Comparison of ENCODE assay signal across 8 cellular contexts in the genomic region with DNA sequence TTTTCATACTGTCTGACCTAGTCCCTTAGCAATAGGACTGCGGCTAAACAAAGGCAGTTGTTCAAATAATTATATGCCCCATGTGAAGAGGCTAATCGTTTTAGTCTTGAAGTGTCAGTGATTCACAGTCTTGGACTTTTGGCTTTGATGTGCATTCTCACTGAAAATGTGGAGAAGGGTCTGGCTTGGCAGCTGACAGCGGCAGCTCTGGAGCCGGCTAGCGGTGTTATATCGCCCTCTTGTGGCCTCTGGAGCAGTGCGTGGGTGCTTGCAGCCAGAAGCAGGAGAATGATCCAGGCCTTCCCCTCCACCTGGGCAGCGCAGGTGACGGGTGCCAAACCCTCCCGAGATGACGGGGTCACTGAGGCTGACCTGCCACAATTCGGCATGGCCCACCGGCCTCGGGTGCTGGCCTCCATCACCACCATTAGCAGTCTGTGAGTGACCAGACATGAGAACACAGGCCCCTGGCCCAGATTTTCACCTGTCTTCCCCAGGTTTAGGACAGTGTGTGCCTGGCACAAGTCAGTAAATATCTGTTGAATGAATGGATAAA.
DNase-seq lines count a peak whose midpoint lies in the region; ATAC-seq and TF ChIP-seq lines count a peak whose summit lies in the region.

No MANE protein-coding gene starts in this region.

- H3K36me3 Mint-ChIP-seq in activated T-cell treated with anti-CD3 and anti-CD28 coated beads, Interleukin-2, amount 50 U/mL, for 24 hours (ENCODE audit: low read depth) = no peaks in the 10 kb centered on the region
- H3K36me3 Mint-ChIP-seq in nephron (ENCODE audit: low read depth) = peaks cover 8% of the 10 kb centered on the region
- H3K36me3 Mint-ChIP-seq in stimulated activated memory B cell treated with anti-CD40 and anti-IgM and Interleukin-4, amounts not matched to agents 10 μg/mL and 1 μg/mL and 100 μg/mL, for 72 hours = no peaks in the 10 kb centered on the region

- H3K79me2 ChIP-seq in OCI-LY3 (ENCODE audit: low read length) (no peaks in the 10 kb centered on the region), fibroblast of lung (ENCODE audit: control insufficient read depth, insufficient read depth, low read length) (no peaks in the 10 kb centered on the region)

- H4K20me1 ChIP-seq in OCI-LY3 (ENCODE audit: insufficient read depth, low read length) (no peaks in the 10 kb centered on the region), fibroblast of lung (ENCODE audit: control insufficient read depth, extremely low read depth, insufficient read depth, low read length) (no peaks in the 10 kb centered on the region)

- peak; percentile 73 for DNase-seq in COR-L47 (lab: John Stamatoyannopoulos, UW)
- DNase-seq in activated T-cell treated with anti-CD3 and anti-CD28 coated beads, Interleukin-2, amount 50 U/mL, for 24 hours = peak; percentile 84
- peak; percentile 80 to 95 for DNase-seq in fibroblast of lung (ENCODE audit: low read depth in 2 of 2)

- H3K9ac ChIP-seq in OCI-LY3 (ENCODE audit: low read length) (no peak overlapping the region), fibroblast of lung (ENCODE audit: insufficient read depth, low read length) (no peak overlapping the region)

- no peaks in the 10 kb centered on the region for H3K4me1 ChIP-seq in OCI-LY3 (ENCODE audit: low read length)
- H3K4me1 ChIP-seq in fibroblast of lung (ENCODE audit: control insufficient read depth, extremely low read depth, insufficient read depth, low read length) = peaks cover 11% of the 10 kb centered on the region

- no peak overlapping the region for H3K27ac ChIP-seq in OCI-LY3 (ENCODE audit: low read length)
- H3K27ac ChIP-seq in fibroblast of lung (ENCODE audit: insufficient read depth, low read length) = no peak overlapping the region

- H3K4me3 Mint-ChIP-seq in activated T-cell treated with anti-CD3 and anti-CD28 coated beads, Interleukin-2, amount 50 U/mL, for 24 hours = no peak overlapping the region
- no peak overlapping the region for H3K4me3 Mint-ChIP-seq in nephron
- no peak overlapping the region for H3K4me3 Mint-ChIP-seq in stimulated activated memory B cell treated with anti-CD40 and anti-IgM and Interleukin-4, amounts not matched to agents 10 μg/mL and 1 μg/mL and 100 μg/mL, for 72 hours

- no peaks in the 10 kb centered on the region for H3K27me3 Mint-ChIP-seq in activated T-cell treated with anti-CD3 and anti-CD28 coated beads, Interleukin-2, amount 50 U/mL, for 24 hours
- H3K27me3 Mint-ChIP-seq in nephron (ENCODE audit: low read depth) = no peaks in the 10 kb centered on the region
- H3K27me3 Mint-ChIP-seq in stimulated activated memory B cell treated with anti-CD40 and anti-IgM and Interleukin-4, amounts not matched to agents 10 μg/mL and 1 μg/mL and 100 μg/mL, for 72 hours = peaks cover 4% of the 10 kb centered on the region

- no peaks in the 10 kb centered on the region for H3K4me1 Mint-ChIP-seq in activated T-cell treated with anti-CD3 and anti-CD28 coated beads, Interleukin-2, amount 50 U/mL, for 24 hours (ENCODE audit: low read depth)
- H3K4me1 Mint-ChIP-seq in nephron = peaks cover 29% of the 10 kb centered on the region
- no peaks in the 10 kb centered on the region for H3K4me1 Mint-ChIP-seq in stimulated activated memory B cell treated with anti-CD40 and anti-IgM and Interleukin-4, amounts not matched to agents 10 μg/mL and 1 μg/mL and 100 μg/mL, for 72 hours

- ATAC-seq in HG03565 (IDR thresholded peaks at IDR 0.05; ENCODE audit: unreplicated experiment) (peak; percentile 53), HG03039 (IDR thresholded peaks at IDR 0.05; ENCODE audit: unreplicated experiment) (no peak)
- ATAC-seq in stimulated activated memory B cell treated with anti-CD40 and anti-IgM and Interleukin-4, amounts not matched to agents 10 μg/mL and 1 μg/mL and 100 μg/mL, for 72 hours = peak; percentile 81

- H3K27ac Mint-ChIP-seq in activated T-cell treated with anti-CD3 and anti-CD28 coated beads, Interleukin-2, amount 50 U/mL, for 24 hours = no peak overlapping the region
- H3K27ac Mint-ChIP-seq in nephron = no peak overlapping the region
- no peak overlapping the region for H3K27ac Mint-ChIP-seq in stimulated activated memory B cell treated with anti-CD40 and anti-IgM and Interleukin-4, amounts not matched to agents 10 μg/mL and 1 μg/mL and 100 μg/mL, for 72 hours

- no peak overlapping the region for H3K4me2 ChIP-seq in OCI-LY3 (ENCODE audit: low read length)
- no peak overlapping the region for H3K4me2 ChIP-seq in fibroblast of lung (ENCODE audit: extremely low read depth, insufficient read depth, low read length)

- peak; percentile 99 for TF ChIP-seq CTCF in OCI-LY3 (IDR thresholded peaks at IDR 0.05; ENCODE audit: low read depth, low read length)
- TF ChIP-seq CTCF in fibroblast of lung (conservative IDR thresholded peaks at IDR 0.05 in 1 of 2, IDR thresholded peaks at IDR 0.05 in 1 of 2; ENCODE audit: low read depth in 1 of 2, low read length in 2 of 2) = peak; percentile 87 to 92
- TF ChIP-seq CTCF in nephron (IDR thresholded peaks at IDR 0.05; ENCODE audit: unreplicated experiment in 3 of 3) = peak; percentile 89 to 96 (median 95)

- H3K4me3 ChIP-seq in OCI-LY3 (ENCODE audit: low read length) (no peak overlapping the region), fibroblast of lung (replicated peaks in 1 of 4; ENCODE audit: control extremely low read depth in 1 of 4, insufficient read depth in 1 of 4, low read depth in 3 of 4, low read length in 4 of 4) (no peak overlapping the region)

- H3K36me3 ChIP-seq in OCI-LY3 (replicated peaks; ENCODE audit: low read depth, low read length) (no peaks in the 10 kb centered on the region), fibroblast of lung (ENCODE audit: control insufficient read depth, insufficient read depth, low read length) (peaks cover 2% of the 10 kb centered on the region)

- H3K27me3 ChIP-seq in OCI-LY3 (ENCODE audit: low read depth, low read length) (no peaks in the 10 kb centered on the region), fibroblast of lung (ENCODE audit: control insufficient read depth, insufficient read depth, low read length) (no peaks in the 10 kb centered on the region)

- H3K9me3 Mint-ChIP-seq in activated T-cell treated with anti-CD3 and anti-CD28 coated beads, Interleukin-2, amount 50 U/mL, for 24 hours = no peaks in the 10 kb centered on the region
- H3K9me3 Mint-ChIP-seq in nephron = no peaks in the 10 kb centered on the region
- H3K9me3 Mint-ChIP-seq in stimulated activated memory B cell treated with anti-CD40 and anti-IgM and Interleukin-4, amounts not matched to agents 10 μg/mL and 1 μg/mL and 100 μg/mL, for 72 hours = no peaks in the 10 kb centered on the region

- no peaks in the 10 kb centered on the region for H3K9me3 ChIP-seq in OCI-LY3 (ENCODE audit: insufficient read depth, low read length)
- no peaks in the 10 kb centered on the region for H3K9me3 ChIP-seq in fibroblast of lung (ENCODE audit: control insufficient read depth, insufficient read depth, low read depth, low read length)

- H2AFZ ChIP-seq in OCI-LY3 (ENCODE audit: low read depth, low read length) (no peak overlapping the region), fibroblast of lung (ENCODE audit: low read length) (no peak overlapping the region)
